ENCODE assay signal across 30 cellular contexts in genomic region chr12:76882367-76882766, GRCh38.
"Had no signal": no experiment of that assay in that cellular context is flagged by ENCODE, and none has a peak within 500 bp of the region (broad histone marks: within the 10 kb centered on the region; RNA-seq: fewer than 3 reads in every experiment).

No MANE protein-coding gene starts in this region.

- H3K4me1 ChIP-seq: breast epithelium had no signal

- H3K27ac Mint-ChIP-seq: activated CD8-positive, alpha-beta T cell treated with anti-CD3 and anti-CD28 coated beads for 36 hours; activated naive CD8-positive, alpha-beta T cell treated with anti-CD3 and anti-CD28 coated beads, Interleukin-2, amount 10 ng/mL, durations not matched to agents 7 days and 5 days; activated T-cell treated with anti-CD3 and anti-CD28 coated beads, Interleukin-2, amount 50 U/mL, for 72 hours; activated T-helper 17 cell treated with anti-CD3 and anti-CD28 coated beads, Interleukin-2, amount 50 U/mL, for 72 hours had no signal

- H3K4me1 Mint-ChIP-seq: activated T-helper 17 cell treated with anti-CD3 and anti-CD28 coated beads, Interleukin-2, amount 50 U/mL, for 72 hours had no signal

- H3K4me3 ChIP-seq: ascending aorta, body of pancreas, breast epithelium, K562, SJCRH30, SK-N-MC had no signal

- H3K27ac ChIP-seq: body of pancreas, breast epithelium, SJCRH30, SK-N-MC, WERI-Rb-1 had no signal

- H3K9me3 ChIP-seq: body of pancreas, SJCRH30 had no signal

- H3K9me3 Mint-ChIP-seq: activated CD8-positive, alpha-beta T cell treated with anti-CD3 and anti-CD28 coated beads for 36 hours; activated naive CD8-positive, alpha-beta T cell treated with anti-CD3 and anti-CD28 coated beads, Interleukin-2, amount 10 ng/mL, durations not matched to agents 7 days and 5 days; activated T-cell treated with anti-CD3 and anti-CD28 coated beads, Interleukin-2, amount 50 U/mL, for 72 hours; activated T-helper 17 cell treated with anti-CD3 and anti-CD28 coated beads, Interleukin-2, amount 50 U/mL, for 72 hours had no signal

- ATAC-seq: activated CD8-positive, alpha-beta T cell treated with anti-CD3 and anti-CD28 coated beads for 36 hours; activated T-cell treated with anti-CD3 and anti-CD28 coated beads, Interleukin-2, amount 50 U/mL, for 72 hours; activated T-helper 17 cell treated with anti-CD3 and anti-CD28 coated beads, Interleukin-2, amount 50 U/mL, for 72 hours; body of pancreas; K562; Panc1 had no signal

- H3K36me3 ChIP-seq: ascending aorta, breast epithelium, SJCRH30, WERI-Rb-1 had no signal

- H3K27me3 ChIP-seq: ascending aorta, body of pancreas, breast epithelium, SJCRH30 had no signal

- H3K4me3 Mint-ChIP-seq: activated CD8-positive, alpha-beta T cell treated with anti-CD3 and anti-CD28 coated beads for 36 hours; activated naive CD8-positive, alpha-beta T cell treated with anti-CD3 and anti-CD28 coated beads, Interleukin-2, amount 10 ng/mL, durations not matched to agents 7 days and 5 days; activated T-cell treated with anti-CD3 and anti-CD28 coated beads, Interleukin-2, amount 50 U/mL, for 72 hours; activated T-helper 17 cell treated with anti-CD3 and anti-CD28 coated beads, Interleukin-2, amount 50 U/mL, for 72 hours had no signal

- DNase-seq: activated CD4-positive, alpha-beta T cell treated with anti-CD3 and anti-CD28 coated beads for 1 hour; activated CD4-positive, alpha-beta T cell treated with anti-CD3 and anti-CD28 coated beads for 48 hours; activated CD4-positive, alpha-beta T cell treated with anti-CD3 and anti-CD28 coated beads, Interleukin-2, amount 50 U/mL, for 4 hours; activated CD4-positive, CD25-positive, alpha-beta regulatory T cell; activated CD8-positive, alpha-beta T cell treated with anti-CD3 and anti-CD28 coated beads for 36 hours; activated effector memory CD4-positive, alpha-beta T cell treated with anti-CD3 and anti-CD28 coated beads, Interleukin-2, amount 50 U/mL, for 16 hours; activated naive CD4-positive, alpha-beta T cell; activated naive CD4-positive, alpha-beta T cell treated with anti-CD3 and anti-CD28 coated beads, Interleukin-2, amount 50 U/mL, for 16 hours; activated naive CD8-positive, alpha-beta T cell treated with anti-CD3 and anti-CD28 coated beads, Interleukin-2, amount 10 ng/mL, durations not matched to agents 7 days and 5 days; activated T-cell treated with anti-CD3 and anti-CD28 coated beads, Interleukin-2, amount 50 U/mL, for 1 hour; activated T-cell treated with anti-CD3 and anti-CD28 coated beads, Interleukin-2, amount 50 U/mL, for 72 hours; amygdala; body of pancreas; NCI-H1048; NCI-H1105 treated with DMSO at 0.1 percent for 48 hours; NCI-H1436; NCI-H1694; NCI-H1930; NCI-H2081 treated with DMSO at 0.1 percent for 48 hours; NCI-H345; NCI-H524 treated with DMSO at 0.1 percent for 48 hours; SHP77; SJCRH30; WERI-Rb-1 had no signal
